ENCODE assay signal across 30 cellular contexts in the genomic region with DNA sequence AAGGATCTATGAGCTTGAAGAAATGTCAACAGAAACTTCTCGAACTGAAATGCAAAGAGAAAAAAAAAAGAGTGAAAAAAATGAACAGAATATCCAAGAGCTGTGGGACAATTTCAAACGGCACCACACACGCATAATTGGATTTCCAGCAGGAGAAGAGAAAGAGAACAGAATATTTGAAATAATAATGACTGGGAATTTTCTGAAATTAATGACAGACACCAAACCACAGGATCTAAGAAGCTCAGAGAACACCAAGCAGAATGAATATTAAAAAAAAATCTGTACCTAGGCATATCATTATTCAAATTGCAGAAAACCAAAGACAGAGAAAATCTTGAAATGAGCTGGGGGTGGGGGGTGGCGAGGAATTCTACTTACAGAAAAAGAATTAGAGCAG. TPM values are rescaled to one million over a fixed set of nuclear protein-coding genes. Genes with fewer than 3 reads are reported as not detected.
"Had no signal": no experiment of that assay in that cellular context is flagged by ENCODE, and none has a peak within 500 bp of the region (broad histone marks: within the 10 kb centered on the region; RNA-seq: fewer than 3 reads in every experiment).

No MANE protein-coding gene starts in this region.

- H3K27ac ChIP-seq: adrenal gland, ascending aorta, body of pancreas, brain microvascular endothelial cell, breast epithelium, cardiac muscle cell had no signal

- H3K27me3 ChIP-seq: adrenal gland, ascending aorta, body of pancreas, brain microvascular endothelial cell, breast epithelium, cardiac muscle cell had no signal

- DNase-seq: activated effector memory CD4-positive, alpha-beta T cell treated with anti-CD3 and anti-CD28 coated beads, Interleukin-2, amount 50 U/mL, for 16 hours; activated effector memory CD4-positive, alpha-beta T cell treated with Interleukin-2 at 50 U/mL for 16 hours; activated gamma-delta T cell; activated gamma-delta T cell treated with Interleukin-2 at 50 U/mL for 16 hours; activated naive CD4-positive, alpha-beta T cell; activated naive CD4-positive, alpha-beta T cell treated with anti-CD3 and anti-CD28 coated beads for 36 hours; activated naive CD4-positive, alpha-beta T cell treated with anti-CD3 and anti-CD28 coated beads, Interleukin-2, amount 10 ng/mL, durations not matched to agents 7 days and 5 days; activated naive CD4-positive, alpha-beta T cell treated with anti-CD3 and anti-CD28 coated beads, Interleukin-2, amount 50 U/mL, for 16 hours; activated naive CD4-positive, alpha-beta T cell treated with Interleukin-2 at 50 U/mL for 16 hours; activated naive CD8-positive, alpha-beta T cell treated with anti-CD3 and anti-CD28 coated beads for 36 hours; activated naive CD8-positive, alpha-beta T cell treated with anti-CD3 and anti-CD28 coated beads, Interleukin-2, amount 10 ng/mL, durations not matched to agents 7 days and 5 days; activated naive CD8-positive, alpha-beta T cell treated with anti-CD3 and anti-CD28 coated beads, Interleukin-2, amount 50 U/mL, for 24 hours; activated T-cell treated with anti-CD3 and anti-CD28 coated beads, Interleukin-2, amount 50 U/mL, for 1 hour; activated T-cell treated with anti-CD3 and anti-CD28 coated beads, Interleukin-2, amount 50 U/mL, for 24 hours; activated T-cell treated with anti-CD3 and anti-CD28 coated beads, Interleukin-2, amount 50 U/mL, for 4 hours; activated T-cell treated with anti-CD3 and anti-CD28 coated beads, Interleukin-2, amount 50 U/mL, for 48 hours; activated T-cell treated with anti-CD3 and anti-CD28 coated beads, Interleukin-2, amount 50 U/mL, for 72 hours; adrenal gland; amniotic stem cell; amygdala; anterior cingulate cortex; aorta; body of pancreas; brain microvascular endothelial cell; caudate nucleus; central memory CD4-positive, alpha-beta T cell; cerebellar nuclear complex had no signal

- H3K4me1 ChIP-seq: adrenal gland, ascending aorta, body of pancreas, breast epithelium had no signal

- H3K36me3 ChIP-seq: adrenal gland, ascending aorta, brain microvascular endothelial cell, breast epithelium, cardiac muscle cell had no signal

- H3K4me3 ChIP-seq: adrenal gland, ascending aorta, body of pancreas, breast epithelium, cardiac muscle cell had no signal

RNA-seq across cellular contexts. Expression of gene DPYSL4, which starts 27.2 kb away (rescaled TPM):
- total RNA-seq: ascending aorta had no signal
